In genomic region chr5:41404757-41405156, GRCh38 we compare ENCODE assay signal across 17 cellular contexts.
DNase-seq lines count a peak whose midpoint lies in the region; ATAC-seq and TF ChIP-seq lines count a peak whose summit lies in the region.
"Had no signal": no experiment of that assay in that cellular context is flagged by ENCODE, and none has a peak within 500 bp of the region (broad histone marks: within the 10 kb centered on the region; RNA-seq: fewer than 3 reads in every experiment).

No MANE protein-coding gene starts in this region.

- TF ChIP-seq POLR2A in stomach (IDR thresholded peaks at IDR 0.05) = no peak

- ATAC-seq in Right ventricle myocardium inferior (peak; percentile 94), Right ventricle myocardium superior (ENCODE audit: poor library complexity) (peak; percentile 95), right cardiac atrium (peak; percentile 93 to 96)

- no peak overlapping the region for H3K4me3 ChIP-seq in right cardiac atrium (ENCODE audit: low read length)
- no peak overlapping the region for H3K4me3 ChIP-seq in stomach

- H3K36me3 ChIP-seq in stomach = no peaks in the 10 kb centered on the region

- H3K9me3 ChIP-seq in right cardiac atrium (ENCODE audit: control insufficient read depth, low read length) = no peaks in the 10 kb centered on the region
- H3K9me3 ChIP-seq in stomach = peaks cover 0 to 4% (median under 1%) of the 10 kb centered on the region in 4 donors

- peak overlapping the region; percentile 17 for H3K27ac ChIP-seq in right cardiac atrium (ENCODE audit: low read length)
- H3K27ac ChIP-seq in stomach = no peak overlapping the region
- H3K27ac ChIP-seq: 22Rv1, KMS-11 had no signal

- CTCF ChIA-PET in GM10248 (lab: Yijun Ruan, JAX) = no interaction called here

- POLR2A ChIA-PET in GM10248 (lab: Yijun Ruan, JAX) = no interaction called here

- TF ChIP-seq EP300 in stomach (IDR thresholded peaks at IDR 0.05) = no peak

- no peak for DNase-seq in Right ventricle myocardium inferior (ENCODE audit: missing footprints)
- DNase-seq in cardiac septum (ENCODE audit: low spot score) = no peak
- DNase-seq in Right ventricle myocardium superior = no peak
- DNase-seq in right cardiac atrium = peak in 1 of 3 donors; percentile 40
- DNase-seq in GM10248 (ENCODE audit: extremely low spot score) = no peak
- no peak for DNase-seq in Kasumi-1 (lab: John Stamatoyannopoulos, UW)
- DNase-seq in stomach = no peak
- DNase-seq in NCI-H2107 treated with DMSO at 0.1 percent for 48 hours (lab: John Stamatoyannopoulos, UW; ENCODE audit: unreplicated experiment) = no peak
- DNase-seq: DMS79, H7, HFFc6, NCI-H1417 treated with DMSO at 0.1 percent for 48 hours, NCI-H187 treated with DMSO at 0.1 percent for 48 hours, NCI-H446 treated with DMSO at 0.1 percent for 48 hours, SHP77 had no signal

- TF ChIP-seq CTCF in GM10248 (IDR thresholded peaks at IDR 0.05; ENCODE audit: control extremely low read depth, extremely low read depth, low read depth, missing control alignments) (no peak), stomach (IDR thresholded peaks at IDR 0.05) (no peak)

- H3K27me3 ChIP-seq in right cardiac atrium (ENCODE audit: control insufficient read depth, insufficient read depth) = no peaks in the 10 kb centered on the region
- H3K27me3 ChIP-seq in stomach = no peaks in the 10 kb centered on the region

- intact Hi-C loops in Right ventricle myocardium inferior (cut with DNase I) (no loop called here), cardiac septum (cut with DNase I) (no loop called here), Right ventricle myocardium superior (cut with DNase I) (no loop called here), right cardiac atrium (cut with DNase I) (no loop called here), stomach (cut with DNase I; ENCODE audit: low total_unique reads) (no loop called here)

- H3K4me1 ChIP-seq in right cardiac atrium (ENCODE audit: control insufficient read depth, insufficient read depth, low read length) = peaks cover 6% of the 10 kb centered on the region
- no peaks in the 10 kb centered on the region for H3K4me1 ChIP-seq in stomach
